ENCODE assay signal across 8 cellular contexts in genomic region chr16:1782408-1783247, GRCh38. TPM values are rescaled to one million over a fixed set of nuclear protein-coding genes. Genes with fewer than 3 reads are reported as not detected.
DNase-seq lines count a peak whose midpoint lies in the region; ATAC-seq, FAIRE-seq and TF ChIP-seq lines count a peak whose summit lies in the region.

Gene NUBP2, plus strand, starts transcription at chr16:1782960. Its CDS starts 61 bp downstream, at chr16:1783021.
Gene SPSB3, minus strand, starts transcription at chr16:1782571. Its CDS starts 1,088 bp downstream, at chr16:1781483.

- no peaks in the 10 kb centered on the region for H3K36me3 Mint-ChIP-seq in WTC11

- H3K4me3 ChIP-seq in AG04450 (ENCODE audit: low read depth, low read length) (peak within 1 kb of the TSS; percentile 80), cardiac fibroblast (replicated peaks in 1 of 2; ENCODE audit: low read depth in 2 of 2, low read length in 2 of 2) (peak within 1 kb of the TSS; percentile 80 to 89), small intestine (ENCODE audit: low read depth in 1 of 2, low read length in 2 of 2) (peak within 1 kb of the TSS; percentile 88 to 91)

- H3K9me3 ChIP-seq in AG04450 (ENCODE audit: control insufficient read depth, insufficient read depth, low read length) (no peaks in the 10 kb centered on the region; the same call in 1 of the 2 replicates), small intestine (ENCODE audit: control insufficient read depth, low read depth) (no peaks in the 10 kb centered on the region)

- H3K4me3 Mint-ChIP-seq in WTC11, result peak within 1 kb of the TSS; percentile 93

- H3K27ac ChIP-seq in AG04450 (ENCODE audit: low read depth, low read length) (peak within 1 kb of the TSS; percentile 21), small intestine (ENCODE audit: low read depth in 1 of 2, low read length in 1 of 2) (peak within 1 kb of the TSS; percentile 72 to 80)

- peaks cover 3 to 5% of the 10 kb centered on the region in 2 donors for H3K4me1 ChIP-seq in small intestine (ENCODE audit: control insufficient read depth in 2 of 2, insufficient read depth in 1 of 2, low read depth in 1 of 2, low read length in 1 of 2)

- POLR2A ChIA-PET in AG04450 (lab: Yijun Ruan, JAX), result interaction anchor here (0.5 to 2.8 kb wide), 13 partner anchors 9 to 372 kb away, joined by 3 to 21 read pairs (median 8); partner anchors contain the start of genes CRAMP1, EME2, FAHD1 and HAGH
- POLR2A ChIA-PET in WTC11 (lab: Charles Lee), result interaction anchor here (0.6 to 1.5 kb wide), 10 partner anchors 9 to 373 kb away, joined by 3 to 18 read pairs (median 4); partner anchors contain the start of genes EME2, IGFALS, MAPK8IP3 and MRPS34

- FAIRE-seq in small intestine (lab: Jason Lieb, UNC), result peak; percentile 98

- H3K27me3 Mint-ChIP-seq in WTC11 (ENCODE audit: low read depth), result no peaks in the 10 kb centered on the region

- no peaks in the 10 kb centered on the region for H3K36me3 ChIP-seq in small intestine (ENCODE audit: control insufficient read depth in 2 of 2, insufficient read depth in 2 of 2, low read length in 2 of 2)

- peak; percentile 100 for DNase-seq in AG04450 (ENCODE audit: low read depth, low spot score)
- DNase-seq in NCI-H226, result peak; percentile 100
- DNase-seq in WTC11 (ENCODE audit: low spot score), result peak; percentile 99
- DNase-seq in cardiac fibroblast (ENCODE audit: low read depth in 2 of 2), result peak; percentile 100
- peak; percentile 97 for DNase-seq in iPS-NIHi11 (ENCODE audit: low spot score)
- peak; percentile 100 for DNase-seq in small intestine

- H3K9me3 Mint-ChIP-seq in WTC11, result no peaks in the 10 kb centered on the region

- 0% methylated on average over 80 to 100 of the region's 100 CpGs for WGBS in small intestine, 3 donors

- TF ChIP-seq CTCF in AG04450 (IDR thresholded peaks at IDR 0.05; ENCODE audit: low read depth, low read length) (no peak), WTC11 (IDR thresholded peaks at IDR 0.05) (no peak), cardiac fibroblast (IDR thresholded peaks at IDR 0.05; ENCODE audit: low read depth, low read length) (no peak)

- CTCF ChIA-PET in AG04450 (lab: Charles Lee) (interaction anchor here (0.5 to 1.3 kb wide), 8 partner anchors 9 to 222 kb away, joined by 3 to 6 read pairs (median 3); partner anchors contain the start of genes EME2, MAPK8IP3 and MRPS34), WTC11 (lab: Charles Lee) (interaction anchor here (0.6 to 2.1 kb wide), 31 partner anchors 9 to 1042 kb away, joined by 3 to 37 read pairs (median 4); partner anchors contain the start of genes CIAO3, EME2, FAHD1 and GFER)

- peak within 1 kb of the TSS; percentile 83 for H3K27ac Mint-ChIP-seq in WTC11

- peaks cover 7% of the 10 kb centered on the region for H3K4me1 Mint-ChIP-seq in WTC11

- H3K27me3 ChIP-seq in AG04450 (ENCODE audit: control insufficient read depth, insufficient read depth, low read length) (no peaks in the 10 kb centered on the region), small intestine (ENCODE audit: control insufficient read depth in 2 of 2, insufficient read depth in 2 of 2, low read length in 2 of 2) (no peaks in the 10 kb centered on the region)

- ATAC-seq in GM18909 (IDR thresholded peaks at IDR 0.05; ENCODE audit: poor library complexity, unreplicated experiment), result peak; percentile 80
- peak; percentile 89 for ATAC-seq in HG03175 (IDR thresholded peaks at IDR 0.05; ENCODE audit: unreplicated experiment)
- peak; percentile 87 for ATAC-seq in WTC11

TF ChIP-seq in WTC11, 78 proteins besides CTCF, POLR2A, EP300 and RAD21:
- TF ChIP-seq ZNF425 (CRISPR knock-in tag; conservative IDR thresholded peaks at IDR 0.05) (no peak), FOXK1 (CRISPR knock-in tag; IDR thresholded peaks at IDR 0.05) (peak; percentile 97), CREM (CRISPR knock-in tag; IDR thresholded peaks at IDR 0.05) (peak; percentile 96), MAX (CRISPR knock-in tag; IDR thresholded peaks at IDR 0.05) (0 out of 2 replicates have a peak, but pooled peaks have one; percentile 55), NFYB (CRISPR knock-in tag; conservative IDR thresholded peaks at IDR 0.05; ENCODE audit: low read depth) (peak; percentile 100), ARID4B (CRISPR knock-in tag; IDR thresholded peaks at IDR 0.05; ENCODE audit: borderline replicate concordance) (no peak), GABPB1 (CRISPR knock-in tag; IDR thresholded peaks at IDR 0.05) (peak; percentile 59; the same call in 1 of the 2 replicates), ESRRA (CRISPR knock-in tag; IDR thresholded peaks at IDR 0.05; ENCODE audit: borderline replicate concordance) (0 out of 2 replicates have a peak, but pooled peaks have one; percentile 34), MXD4 (CRISPR knock-in tag; IDR thresholded peaks at IDR 0.05; ENCODE audit: borderline replicate concordance) (no peak), TCF7 (CRISPR knock-in tag; IDR thresholded peaks at IDR 0.05; ENCODE audit: low read depth) (no peak), JAZF1 (CRISPR knock-in tag; IDR thresholded peaks at IDR 0.05) (no peak), TEAD1 (CRISPR knock-in tag; IDR thresholded peaks at IDR 0.05) (no peak), SP1 (CRISPR knock-in tag; conservative IDR thresholded peaks at IDR 0.05) (peak; percentile 96), ETV6 (CRISPR knock-in tag; IDR thresholded peaks at IDR 0.05) (peak; percentile 36; the same call in 1 of the 2 replicates)

RNA-seq across cellular contexts. Expression of gene NUBP2, which starts in this region (rescaled TPM):
- polyA plus RNA-seq in AG04450 (2011; rRNA removed), result 20.0 and 29.2 TPM in 2 replicates
- polyA minus RNA-seq in AG04450 (2011; rRNA and poly(A)+ RNA removed), result 6.0 and 6.4 TPM in 2 replicates
- total RNA-seq in WTC11 (2021), result 76.4 to 89.2 TPM (median 77.6 TPM) in 3 replicates
- 10 to 100 TPM; 60.4 to 70.7 (median 63.2) TPM for polyA plus RNA-seq in small intestine

RNA-seq across cellular contexts. Expression of gene SPSB3, which starts in this region (rescaled TPM):
- polyA plus RNA-seq in AG04450 (2011; rRNA removed) (11.0 and 13.3 TPM in 2 replicates), small intestine (100 to 1,000 TPM in 2 of 3 donors, 10 to 100 TPM in 1; 47.5 to 197 (median 147) TPM)
- 8.1 and 8.4 TPM in 2 replicates for polyA minus RNA-seq in AG04450 (2011; rRNA and poly(A)+ RNA removed)
- total RNA-seq in WTC11 (2021), result 27.2 to 32.8 TPM (median 28.4 TPM) in 3 replicates

Comparison
In these comparisons a context has a peak if more than half of its experiments do, and no peak if none do; other contexts are left out.
1. Peak in every context shown above with its lines: DNase-seq, ATAC-seq, H3K4me3 ChIP-seq and H3K27ac ChIP-seq.